ENCODE assay signal across 21 cellular contexts in genomic region chr1:227754958-227755357, GRCh38. TPM values are rescaled to one million over a fixed set of nuclear protein-coding genes. Genes with fewer than 3 reads are reported as not detected.
DNase-seq lines count a peak whose midpoint lies in the region; FAIRE-seq and TF ChIP-seq lines count a peak whose summit lies in the region.
"Had no signal": no experiment of that assay in that cellular context is flagged by ENCODE, and none has a peak within 500 bp of the region (broad histone marks: within the 10 kb centered on the region; RNA-seq: fewer than 3 reads in every experiment).

No MANE protein-coding gene starts in this region.

- H3K4me3 ChIP-seq in HEK293 (ENCODE audit: low read depth, low read length) (no peak overlapping the region), esophagus muscularis mucosa (no peak overlapping the region), stomach smooth muscle (ENCODE audit: low read length in 2 of 2) (no peak overlapping the region), small intestine (ENCODE audit: low read depth in 1 of 2, low read length in 2 of 2) (no peak overlapping the region)
- H3K4me3 ChIP-seq: BLaER1 treated with 17β-estradiol and CSF1 and Interleukin-3, amounts not matched to agents 10 nM and 100 nM; MG63 had no signal

- TF ChIP-seq CTCF in HEK293 (tag by site-specific recombination; IDR thresholded peaks at IDR 0.05) (no peak), esophagus muscularis mucosa (IDR thresholded peaks at IDR 0.05) (no peak)

- no peak overlapping the region for H3K9ac ChIP-seq in stomach smooth muscle (ENCODE audit: low read length in 2 of 2)
- H3K9ac ChIP-seq: BLaER1 treated with 17β-estradiol and CSF1 and Interleukin-3, amounts not matched to agents 10 nM and 100 nM had no signal

- WGBS in esophagus muscularis mucosa = 95% methylated on average over 4 of the region's 4 CpGs
- 84 to 88% (median 87%) methylated on average over 4 of the region's 4 CpGs for WGBS in small intestine, 3 donors

- peaks cover 16 to 93% of the 10 kb centered on the region in 2 experiments for H3K36me3 ChIP-seq in HEK293 (ENCODE audit: control insufficient read depth in 2 of 2, insufficient read depth in 1 of 2, low read length in 2 of 2)
- H3K36me3 ChIP-seq in esophagus muscularis mucosa = peaks cover 0 to 27% (median 18%) of the 10 kb centered on the region in 4 donors
- H3K36me3 ChIP-seq in stomach smooth muscle (ENCODE audit: control insufficient read depth in 2 of 2, insufficient read depth in 2 of 2, low read length in 2 of 2) = peaks cover 1 to 3% of the 10 kb centered on the region in 2 donors
- H3K36me3 ChIP-seq in small intestine (ENCODE audit: control insufficient read depth in 2 of 2, insufficient read depth in 2 of 2, low read length in 2 of 2) = peaks cover 2 to 12% of the 10 kb centered on the region in 2 donors

- H3K27ac ChIP-seq in HEK293 (ENCODE audit: extremely low read depth, low read depth, low read length) (no peak overlapping the region), esophagus muscularis mucosa (replicated peaks in 1 of 4) (peak overlapping the region in 3 of 4 donors; percentile 9 to 86 (median 85)), stomach smooth muscle (ENCODE audit: low read length) (peak overlapping the region; percentile 80), small intestine (ENCODE audit: low read depth in 1 of 2, low read length in 1 of 2) (no peak overlapping the region)
- H3K27ac ChIP-seq: 22Rv1; BLaER1 treated with 17β-estradiol and CSF1 and Interleukin-3, amounts not matched to agents 10 nM and 100 nM had no signal

- intact Hi-C loops in esophagus muscularis mucosa (cut with DNase I) = no loop called here

- no peak for TF ChIP-seq EP300 in esophagus muscularis mucosa (IDR thresholded peaks at IDR 0.05)

- FAIRE-seq in small intestine (lab: Jason Lieb, UNC) = no peak

- POLR2A ChIA-PET in HEK293 (lab: Yijun Ruan, JAX) = no interaction called here

- CTCF ChIA-PET in HEK293 (lab: Yijun Ruan, JAX) = interaction anchor here (0.6 to 1.0 kb wide), 3 partner anchors 9 to 630 kb away, joined by 3 read pairs; no protein-coding TSS in a partner anchor

- H3K4me1 ChIP-seq in HEK293 (ENCODE audit: control insufficient read depth, insufficient read depth, low read length) (no peaks in the 10 kb centered on the region), esophagus muscularis mucosa (peaks cover 64 to 95% (median 91%) of the 10 kb centered on the region in 4 donors), stomach smooth muscle (ENCODE audit: control insufficient read depth, insufficient read depth, low read length) (peaks cover 74% of the 10 kb centered on the region), small intestine (ENCODE audit: control insufficient read depth in 2 of 2, insufficient read depth in 1 of 2, low read depth in 1 of 2, low read length in 1 of 2) (no peaks in the 10 kb centered on the region)

- H3K9me3 ChIP-seq in HEK293 (ENCODE audit: control insufficient read depth, insufficient read depth, low read depth, low read length) (no peaks in the 10 kb centered on the region), esophagus muscularis mucosa (no peaks in the 10 kb centered on the region), stomach smooth muscle (ENCODE audit: control insufficient read depth in 2 of 2, low read length in 2 of 2) (no peaks in the 10 kb centered on the region), small intestine (ENCODE audit: control insufficient read depth, low read depth) (no peaks in the 10 kb centered on the region)
- H3K9me3 ChIP-seq: BLaER1 treated with 17β-estradiol and CSF1 and Interleukin-3, amounts not matched to agents 10 nM and 100 nM; MG63 had no signal

- TF ChIP-seq POLR2A in esophagus muscularis mucosa (IDR thresholded peaks at IDR 0.05; ENCODE audit: low read depth) = no peak

- DNase-seq in NCI-H2171 treated with DMSO at 0.1 percent for 48 hours (lab: John Stamatoyannopoulos, UW) (peak; percentile 26), NCI-H2171 (lab: John Stamatoyannopoulos, UW) (no peak), esophagus muscularis mucosa (ENCODE audit: extremely low spot score) (no peak), small intestine (no peak), NCI-H2081 treated with DMSO at 0.1 percent for 48 hours (lab: John Stamatoyannopoulos, UW) (no peak), NCI-H1436 (lab: John Stamatoyannopoulos, UW) (no peak)
- DNase-seq: CD8-positive, alpha-beta T cell; GF-D8; H9; Kasumi-1; NCI-H1417; NCI-H187; NCI-H2107; NCI-H2227 treated with DMSO at 0.1 percent for 48 hours; NCI-H510A; SHP77 had no signal

- H3K27me3 ChIP-seq in esophagus muscularis mucosa (no peaks in the 10 kb centered on the region), stomach smooth muscle (ENCODE audit: control insufficient read depth in 1 of 2, insufficient read depth in 2 of 2, low read length in 2 of 2) (no peaks in the 10 kb centered on the region), small intestine (ENCODE audit: control insufficient read depth in 2 of 2, insufficient read depth in 2 of 2, low read length in 2 of 2) (no peaks in the 10 kb centered on the region)
- H3K27me3 ChIP-seq: BLaER1 treated with 17β-estradiol and CSF1 and Interleukin-3, amounts not matched to agents 10 nM and 100 nM; MG63 had no signal

TF ChIP-seq in HEK293, 187 proteins besides CTCF, POLR2A, EP300 and RAD21:
- TF ChIP-seq ZBTB44 (tag by site-specific recombination; IDR thresholded peaks at IDR 0.05) = no peak
- TF ChIP-seq WT1 (tag by site-specific recombination; IDR thresholded peaks at IDR 0.05) = peak; percentile 25; the same call in 1 of the 2 replicates

RNA-seq across cellular contexts. Expression of gene SNAP47, which starts 19.7 kb away (rescaled TPM):
- total RNA-seq in esophagus muscularis mucosa = 10 to 100 TPM; 26.6 to 41.0 (median 38.8) TPM
- polyA plus RNA-seq in small intestine = 10 to 100 TPM in 2 of 3 donors, 1 to 10 TPM in 1; 9.8 to 16.6 (median 14.3) TPM

RNA-seq across cellular contexts. Expression of gene JMJD4, which starts 19.9 kb away (rescaled TPM):
- 10 to 100 TPM; 10.8 to 18.4 (median 14.2) TPM for total RNA-seq in esophagus muscularis mucosa
- 10 to 100 TPM in 1 of 3 donors, 1 to 10 TPM in 2; 8.4 to 12.6 (median 9.6) TPM for polyA plus RNA-seq in small intestine

Comparison
In these comparisons a context has a peak if more than half of its experiments do, and no peak if none do; other contexts are left out.
1. H3K27ac ChIP-seq: peak in esophagus muscularis mucosa (3 of 4) and stomach smooth muscle (single experiment); none in HEK293 (single experiment) and small intestine (0 of 2).